1 cellular context compared by ENCODE assay signal in the genomic region with DNA sequence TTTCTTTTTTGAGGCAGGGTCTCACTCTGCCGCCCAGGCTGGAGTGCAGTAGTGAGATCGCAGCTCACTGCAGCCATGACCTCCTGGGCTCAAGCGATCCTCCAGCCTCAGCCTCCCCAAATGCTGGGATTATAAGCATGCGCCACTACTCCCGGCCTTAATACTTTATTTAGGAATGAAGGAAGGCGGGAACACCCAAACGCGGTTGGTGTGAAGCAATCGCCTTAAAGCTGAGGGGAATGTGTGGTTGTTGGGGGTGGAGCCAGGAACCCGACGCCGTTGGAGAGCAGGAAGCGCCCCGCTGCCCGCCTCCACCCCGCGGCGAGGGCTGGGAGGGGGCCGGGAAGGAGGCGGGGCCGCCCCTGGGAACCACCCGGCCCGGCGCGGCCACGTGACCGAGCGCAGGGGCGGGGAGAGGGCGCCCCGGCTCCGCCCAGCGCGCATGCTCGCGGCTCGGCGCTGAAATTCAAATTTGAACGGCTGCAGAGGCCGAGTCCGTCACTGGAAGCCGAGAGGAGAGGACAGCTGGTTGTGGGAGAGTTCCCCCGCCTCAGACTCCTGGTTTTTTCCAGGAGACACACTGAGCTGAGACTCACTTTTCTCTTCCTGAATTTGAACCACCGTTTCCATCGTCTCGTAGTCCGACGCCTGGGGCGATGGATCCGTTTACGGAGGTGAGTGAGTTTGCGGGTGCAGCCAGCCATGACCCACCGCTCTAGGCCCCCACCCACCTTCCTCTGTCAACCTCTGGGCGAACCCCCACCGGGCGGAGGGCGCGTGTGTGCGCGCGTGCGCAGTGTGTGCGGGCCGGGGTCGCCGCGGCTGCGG.
TF ChIP-seq lines count a peak whose summit lies in the region.

A gene with protein sequence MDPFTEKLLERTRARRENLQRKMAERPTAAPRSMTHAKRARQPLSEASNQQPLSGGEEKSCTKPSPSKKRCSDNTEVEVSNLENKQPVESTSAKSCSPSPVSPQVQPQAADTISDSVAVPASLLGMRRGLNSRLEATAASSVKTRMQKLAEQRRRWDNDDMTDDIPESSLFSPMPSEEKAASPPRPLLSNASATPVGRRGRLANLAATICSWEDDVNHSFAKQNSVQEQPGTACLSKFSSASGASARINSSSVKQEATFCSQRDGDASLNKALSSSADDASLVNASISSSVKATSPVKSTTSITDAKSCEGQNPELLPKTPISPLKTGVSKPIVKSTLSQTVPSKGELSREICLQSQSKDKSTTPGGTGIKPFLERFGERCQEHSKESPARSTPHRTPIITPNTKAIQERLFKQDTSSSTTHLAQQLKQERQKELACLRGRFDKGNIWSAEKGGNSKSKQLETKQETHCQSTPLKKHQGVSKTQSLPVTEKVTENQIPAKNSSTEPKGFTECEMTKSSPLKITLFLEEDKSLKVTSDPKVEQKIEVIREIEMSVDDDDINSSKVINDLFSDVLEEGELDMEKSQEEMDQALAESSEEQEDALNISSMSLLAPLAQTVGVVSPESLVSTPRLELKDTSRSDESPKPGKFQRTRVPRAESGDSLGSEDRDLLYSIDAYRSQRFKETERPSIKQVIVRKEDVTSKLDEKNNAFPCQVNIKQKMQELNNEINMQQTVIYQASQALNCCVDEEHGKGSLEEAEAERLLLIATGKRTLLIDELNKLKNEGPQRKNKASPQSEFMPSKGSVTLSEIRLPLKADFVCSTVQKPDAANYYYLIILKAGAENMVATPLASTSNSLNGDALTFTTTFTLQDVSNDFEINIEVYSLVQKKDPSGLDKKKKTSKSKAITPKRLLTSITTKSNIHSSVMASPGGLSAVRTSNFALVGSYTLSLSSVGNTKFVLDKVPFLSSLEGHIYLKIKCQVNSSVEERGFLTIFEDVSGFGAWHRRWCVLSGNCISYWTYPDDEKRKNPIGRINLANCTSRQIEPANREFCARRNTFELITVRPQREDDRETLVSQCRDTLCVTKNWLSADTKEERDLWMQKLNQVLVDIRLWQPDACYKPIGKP (plus strand): TSS at position 492 of the 828 bp plus-strand sequence. CDS start 165 bp downstream, at position 657.

TF ChIP-seq in K562, 482 proteins besides CTCF, POLR2A, EP300 and RAD21 (continued from another document and continues in another):
- TF ChIP-seq, protein P1, sequence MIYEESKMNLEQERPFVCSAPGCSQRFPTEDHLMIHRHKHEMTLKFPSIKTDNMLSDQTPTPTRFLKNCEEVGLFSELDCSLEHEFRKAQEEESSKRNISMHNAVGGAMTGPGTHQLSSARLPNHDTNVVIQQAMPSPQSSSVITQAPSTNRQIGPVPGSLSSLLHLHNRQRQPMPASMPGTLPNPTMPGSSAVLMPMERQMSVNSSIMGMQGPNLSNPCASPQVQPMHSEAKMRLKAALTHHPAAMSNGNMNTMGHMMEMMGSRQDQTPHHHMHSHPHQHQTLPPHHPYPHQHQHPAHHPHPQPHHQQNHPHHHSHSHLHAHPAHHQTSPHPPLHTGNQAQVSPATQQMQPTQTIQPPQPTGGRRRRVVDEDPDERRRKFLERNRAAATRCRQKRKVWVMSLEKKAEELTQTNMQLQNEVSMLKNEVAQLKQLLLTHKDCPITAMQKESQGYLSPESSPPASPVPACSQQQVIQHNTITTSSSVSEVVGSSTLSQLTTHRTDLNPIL (CRISPR knock-in tag; IDR thresholded peaks at IDR 0.05), result no peak
- no peak for TF ChIP-seq ZNF23 (CRISPR knock-in tag; IDR thresholded peaks at IDR 0.05)
- TF ChIP-seq, protein P2, sequence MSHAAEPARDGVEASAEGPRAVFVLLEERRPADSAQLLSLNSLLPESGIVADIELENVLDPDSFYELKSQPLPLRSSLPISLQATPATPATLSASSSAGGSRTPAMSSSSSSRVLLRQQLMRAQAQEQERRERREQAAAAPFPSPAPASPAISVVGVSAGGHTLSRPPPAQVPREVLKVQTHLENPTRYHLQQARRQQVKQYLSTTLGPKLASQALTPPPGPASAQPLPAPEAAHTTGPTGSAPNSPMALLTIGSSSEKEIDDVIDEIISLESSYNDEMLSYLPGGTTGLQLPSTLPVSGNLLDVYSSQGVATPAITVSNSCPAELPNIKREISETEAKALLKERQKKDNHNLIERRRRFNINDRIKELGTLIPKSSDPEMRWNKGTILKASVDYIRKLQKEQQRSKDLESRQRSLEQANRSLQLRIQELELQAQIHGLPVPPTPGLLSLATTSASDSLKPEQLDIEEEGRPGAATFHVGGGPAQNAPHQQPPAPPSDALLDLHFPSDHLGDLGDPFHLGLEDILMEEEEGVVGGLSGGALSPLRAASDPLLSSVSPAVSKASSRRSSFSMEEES (CRISPR knock-in tag; IDR thresholded peaks at IDR 0.05), result peak; percentile 95
- TF ChIP-seq, protein P3, sequence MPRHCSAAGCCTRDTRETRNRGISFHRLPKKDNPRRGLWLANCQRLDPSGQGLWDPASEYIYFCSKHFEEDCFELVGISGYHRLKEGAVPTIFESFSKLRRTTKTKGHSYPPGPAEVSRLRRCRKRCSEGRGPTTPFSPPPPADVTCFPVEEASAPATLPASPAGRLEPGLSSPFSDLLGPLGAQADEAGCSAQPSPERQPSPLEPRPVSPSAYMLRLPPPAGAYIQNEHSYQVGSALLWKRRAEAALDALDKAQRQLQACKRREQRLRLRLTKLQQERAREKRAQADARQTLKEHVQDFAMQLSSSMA (CRISPR knock-in tag; IDR thresholded peaks at IDR 0.05), result no peak
- no peak for TF ChIP-seq ZNF699 (CRISPR knock-in tag; IDR thresholded peaks at IDR 0.05; ENCODE audit: insufficient replicate concordance)
- TF ChIP-seq, protein P4, sequence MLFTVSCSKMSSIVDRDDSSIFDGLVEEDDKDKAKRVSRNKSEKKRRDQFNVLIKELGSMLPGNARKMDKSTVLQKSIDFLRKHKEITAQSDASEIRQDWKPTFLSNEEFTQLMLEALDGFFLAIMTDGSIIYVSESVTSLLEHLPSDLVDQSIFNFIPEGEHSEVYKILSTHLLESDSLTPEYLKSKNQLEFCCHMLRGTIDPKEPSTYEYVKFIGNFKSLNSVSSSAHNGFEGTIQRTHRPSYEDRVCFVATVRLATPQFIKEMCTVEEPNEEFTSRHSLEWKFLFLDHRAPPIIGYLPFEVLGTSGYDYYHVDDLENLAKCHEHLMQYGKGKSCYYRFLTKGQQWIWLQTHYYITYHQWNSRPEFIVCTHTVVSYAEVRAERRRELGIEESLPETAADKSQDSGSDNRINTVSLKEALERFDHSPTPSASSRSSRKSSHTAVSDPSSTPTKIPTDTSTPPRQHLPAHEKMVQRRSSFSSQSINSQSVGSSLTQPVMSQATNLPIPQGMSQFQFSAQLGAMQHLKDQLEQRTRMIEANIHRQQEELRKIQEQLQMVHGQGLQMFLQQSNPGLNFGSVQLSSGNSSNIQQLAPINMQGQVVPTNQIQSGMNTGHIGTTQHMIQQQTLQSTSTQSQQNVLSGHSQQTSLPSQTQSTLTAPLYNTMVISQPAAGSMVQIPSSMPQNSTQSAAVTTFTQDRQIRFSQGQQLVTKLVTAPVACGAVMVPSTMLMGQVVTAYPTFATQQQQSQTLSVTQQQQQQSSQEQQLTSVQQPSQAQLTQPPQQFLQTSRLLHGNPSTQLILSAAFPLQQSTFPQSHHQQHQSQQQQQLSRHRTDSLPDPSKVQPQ (CRISPR knock-in tag; IDR thresholded peaks at IDR 0.05; ENCODE audit: borderline replicate concordance), result no peak
- TF ChIP-seq LCOR (CRISPR knock-in tag; IDR thresholded peaks at IDR 0.05), result peak; percentile 16; the same call in 1 of the 2 replicates
- TF ChIP-seq, protein P5, sequence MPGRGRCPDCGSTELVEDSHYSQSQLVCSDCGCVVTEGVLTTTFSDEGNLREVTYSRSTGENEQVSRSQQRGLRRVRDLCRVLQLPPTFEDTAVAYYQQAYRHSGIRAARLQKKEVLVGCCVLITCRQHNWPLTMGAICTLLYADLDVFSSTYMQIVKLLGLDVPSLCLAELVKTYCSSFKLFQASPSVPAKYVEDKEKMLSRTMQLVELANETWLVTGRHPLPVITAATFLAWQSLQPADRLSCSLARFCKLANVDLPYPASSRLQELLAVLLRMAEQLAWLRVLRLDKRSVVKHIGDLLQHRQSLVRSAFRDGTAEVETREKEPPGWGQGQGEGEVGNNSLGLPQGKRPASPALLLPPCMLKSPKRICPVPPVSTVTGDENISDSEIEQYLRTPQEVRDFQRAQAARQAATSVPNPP (IDR thresholded peaks at IDR 0.05; ENCODE audit: borderline replicate concordance, insufficient read depth, insufficient read length), result no peak
- TF ChIP-seq, protein P6, sequence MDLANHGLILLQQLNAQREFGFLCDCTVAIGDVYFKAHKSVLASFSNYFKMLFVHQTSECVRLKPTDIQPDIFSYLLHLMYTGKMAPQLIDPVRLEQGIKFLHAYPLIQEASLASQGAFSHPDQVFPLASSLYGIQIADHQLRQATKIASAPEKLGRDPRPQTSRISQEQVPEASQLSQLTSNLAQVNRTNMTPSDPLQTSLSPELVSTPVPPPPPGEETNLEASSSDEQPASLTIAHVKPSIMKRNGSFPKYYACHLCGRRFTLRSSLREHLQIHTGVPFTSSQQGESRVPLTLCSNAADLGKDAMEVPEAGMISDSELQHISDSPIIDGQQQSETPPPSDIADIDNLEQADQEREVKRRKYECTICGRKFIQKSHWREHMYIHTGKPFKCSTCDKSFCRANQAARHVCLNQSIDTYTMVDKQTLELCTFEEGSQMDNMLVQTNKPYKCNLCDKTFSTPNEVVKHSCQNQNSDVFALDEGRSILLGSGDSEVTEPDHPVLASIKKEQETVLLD (IDR thresholded peaks at IDR 0.05), result peak; percentile 78
- peak in 1 of 2 experiments; percentile 50; a peak in 2 of 4 replicates for TF ChIP-seq KDM1A (IDR thresholded peaks at IDR 0.05)
- no peak for TF ChIP-seq ZNF436 (CRISPR knock-in tag; IDR thresholded peaks at IDR 0.05)
- TF ChIP-seq RHOXF2B (CRISPR knock-in tag; conservative IDR thresholded peaks at IDR 0.05), result no peak
- no peak for TF ChIP-seq ETV1 (tag; conservative IDR thresholded peaks at IDR 0.05; ENCODE audit: low read depth)
- no peak for TF ChIP-seq ZNF282 (CRISPR knock-in tag; IDR thresholded peaks at IDR 0.05)
- no peak for TF ChIP-seq NCOA2 (IDR thresholded peaks at IDR 0.05; ENCODE audit: partially characterized antibody in 2 of 2)
- TF ChIP-seq ATF1 (CRISPR knock-in tag; IDR thresholded peaks at IDR 0.05), result no peak
- TF ChIP-seq ATF1 (tag; IDR thresholded peaks at IDR 0.05), result peak; percentile 70
- TF ChIP-seq, protein P7, sequence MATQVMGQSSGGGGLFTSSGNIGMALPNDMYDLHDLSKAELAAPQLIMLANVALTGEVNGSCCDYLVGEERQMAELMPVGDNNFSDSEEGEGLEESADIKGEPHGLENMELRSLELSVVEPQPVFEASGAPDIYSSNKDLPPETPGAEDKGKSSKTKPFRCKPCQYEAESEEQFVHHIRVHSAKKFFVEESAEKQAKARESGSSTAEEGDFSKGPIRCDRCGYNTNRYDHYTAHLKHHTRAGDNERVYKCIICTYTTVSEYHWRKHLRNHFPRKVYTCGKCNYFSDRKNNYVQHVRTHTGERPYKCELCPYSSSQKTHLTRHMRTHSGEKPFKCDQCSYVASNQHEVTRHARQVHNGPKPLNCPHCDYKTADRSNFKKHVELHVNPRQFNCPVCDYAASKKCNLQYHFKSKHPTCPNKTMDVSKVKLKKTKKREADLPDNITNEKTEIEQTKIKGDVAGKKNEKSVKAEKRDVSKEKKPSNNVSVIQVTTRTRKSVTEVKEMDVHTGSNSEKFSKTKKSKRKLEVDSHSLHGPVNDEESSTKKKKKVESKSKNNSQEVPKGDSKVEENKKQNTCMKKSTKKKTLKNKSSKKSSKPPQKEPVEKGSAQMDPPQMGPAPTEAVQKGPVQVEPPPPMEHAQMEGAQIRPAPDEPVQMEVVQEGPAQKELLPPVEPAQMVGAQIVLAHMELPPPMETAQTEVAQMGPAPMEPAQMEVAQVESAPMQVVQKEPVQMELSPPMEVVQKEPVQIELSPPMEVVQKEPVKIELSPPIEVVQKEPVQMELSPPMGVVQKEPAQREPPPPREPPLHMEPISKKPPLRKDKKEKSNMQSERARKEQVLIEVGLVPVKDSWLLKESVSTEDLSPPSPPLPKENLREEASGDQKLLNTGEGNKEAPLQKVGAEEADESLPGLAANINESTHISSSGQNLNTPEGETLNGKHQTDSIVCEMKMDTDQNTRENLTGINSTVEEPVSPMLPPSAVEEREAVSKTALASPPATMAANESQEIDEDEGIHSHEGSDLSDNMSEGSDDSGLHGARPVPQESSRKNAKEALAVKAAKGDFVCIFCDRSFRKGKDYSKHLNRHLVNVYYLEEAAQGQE (CRISPR knock-in tag; IDR thresholded peaks at IDR 0.05; ENCODE audit: low read depth), result no peak
- TF ChIP-seq RBM17 (IDR thresholded peaks at IDR 0.05; ENCODE audit: borderline replicate concordance, low read depth, low read length), result no peak
- TF ChIP-seq YY1 (IDR thresholded peaks at IDR 0.05; ENCODE audit: borderline replicate concordance in 1 of 3, control insufficient read depth in 1 of 3, extremely low read depth in 1 of 3, insufficient read depth in 3 of 3, insufficient read length in 1 of 3, insufficient replicate concordance in 2 of 3, low read depth in 1 of 3, low read length in 2 of 3), result peak in 2 of 3 experiments; percentile 46 to 48
- TF ChIP-seq, protein P8, sequence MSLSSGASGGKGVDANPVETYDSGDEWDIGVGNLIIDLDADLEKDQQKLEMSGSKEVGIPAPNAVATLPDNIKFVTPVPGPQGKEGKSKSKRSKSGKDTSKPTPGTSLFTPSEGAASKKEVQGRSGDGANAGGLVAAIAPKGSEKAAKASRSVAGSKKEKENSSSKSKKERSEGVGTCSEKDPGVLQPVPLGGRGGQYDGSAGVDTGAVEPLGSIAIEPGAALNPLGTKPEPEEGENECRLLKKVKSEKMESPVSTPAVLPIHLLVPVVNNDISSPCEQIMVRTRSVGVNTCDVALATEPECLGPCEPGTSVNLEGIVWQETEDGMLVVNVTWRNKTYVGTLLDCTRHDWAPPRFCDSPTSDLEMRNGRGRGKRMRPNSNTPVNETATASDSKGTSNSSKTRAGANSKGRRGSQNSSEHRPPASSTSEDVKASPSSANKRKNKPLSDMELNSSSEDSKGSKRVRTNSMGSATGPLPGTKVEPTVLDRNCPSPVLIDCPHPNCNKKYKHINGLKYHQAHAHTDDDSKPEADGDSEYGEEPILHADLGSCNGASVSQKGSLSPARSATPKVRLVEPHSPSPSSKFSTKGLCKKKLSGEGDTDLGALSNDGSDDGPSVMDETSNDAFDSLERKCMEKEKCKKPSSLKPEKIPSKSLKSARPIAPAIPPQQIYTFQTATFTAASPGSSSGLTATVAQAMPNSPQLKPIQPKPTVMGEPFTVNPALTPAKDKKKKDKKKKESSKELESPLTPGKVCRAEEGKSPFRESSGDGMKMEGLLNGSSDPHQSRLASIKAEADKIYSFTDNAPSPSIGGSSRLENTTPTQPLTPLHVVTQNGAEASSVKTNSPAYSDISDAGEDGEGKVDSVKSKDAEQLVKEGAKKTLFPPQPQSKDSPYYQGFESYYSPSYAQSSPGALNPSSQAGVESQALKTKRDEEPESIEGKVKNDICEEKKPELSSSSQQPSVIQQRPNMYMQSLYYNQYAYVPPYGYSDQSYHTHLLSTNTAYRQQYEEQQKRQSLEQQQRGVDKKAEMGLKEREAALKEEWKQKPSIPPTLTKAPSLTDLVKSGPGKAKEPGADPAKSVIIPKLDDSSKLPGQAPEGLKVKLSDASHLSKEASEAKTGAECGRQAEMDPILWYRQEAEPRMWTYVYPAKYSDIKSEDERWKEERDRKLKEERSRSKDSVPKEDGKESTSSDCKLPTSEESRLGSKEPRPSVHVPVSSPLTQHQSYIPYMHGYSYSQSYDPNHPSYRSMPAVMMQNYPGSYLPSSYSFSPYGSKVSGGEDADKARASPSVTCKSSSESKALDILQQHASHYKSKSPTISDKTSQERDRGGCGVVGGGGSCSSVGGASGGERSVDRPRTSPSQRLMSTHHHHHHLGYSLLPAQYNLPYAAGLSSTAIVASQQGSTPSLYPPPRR (CRISPR knock-in tag; IDR thresholded peaks at IDR 0.05; ENCODE audit: borderline replicate concordance), result peak; percentile 82; the same call in 1 of the 2 replicates
- TF ChIP-seq, protein P9, sequence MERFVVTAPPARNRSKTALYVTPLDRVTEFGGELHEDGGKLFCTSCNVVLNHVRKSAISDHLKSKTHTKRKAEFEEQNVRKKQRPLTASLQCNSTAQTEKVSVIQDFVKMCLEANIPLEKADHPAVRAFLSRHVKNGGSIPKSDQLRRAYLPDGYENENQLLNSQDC (CRISPR knock-in tag; IDR thresholded peaks at IDR 0.05), result peak; percentile 59; the same call in 1 of the 2 replicates
- TF ChIP-seq RB1 (IDR thresholded peaks at IDR 0.05; ENCODE audit: low read depth), result peak; percentile 64
- TF ChIP-seq, protein P10, sequence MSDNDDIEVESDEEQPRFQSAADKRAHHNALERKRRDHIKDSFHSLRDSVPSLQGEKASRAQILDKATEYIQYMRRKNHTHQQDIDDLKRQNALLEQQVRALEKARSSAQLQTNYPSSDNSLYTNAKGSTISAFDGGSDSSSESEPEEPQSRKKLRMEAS (CRISPR knock-in tag; IDR thresholded peaks at IDR 0.05), result peak; percentile 70
